ENCODE assay signal across 10 cellular contexts in genomic region chr6:167094820-167095637, GRCh38. TPM values are rescaled to one million over a fixed set of nuclear protein-coding genes. Genes with fewer than 3 reads are reported as not detected.
A peak's percentile ranks its signal among the peaks of the same experiment; 100 is the strongest.
DNase-seq lines count a peak whose midpoint lies in the region; ATAC-seq, FAIRE-seq and TF ChIP-seq lines count a peak whose summit lies in the region.
"Had no signal": no experiment of that assay in that cellular context is flagged by ENCODE, and none has a peak within 500 bp of the region (broad histone marks: within the 10 kb centered on the region; RNA-seq: fewer than 3 reads in every experiment).

No MANE protein-coding gene starts in this region.

- H3K4me1 Mint-ChIP-seq in CD14-positive monocyte = peaks cover 63% of the 10 kb centered on the region
- H3K4me1 Mint-ChIP-seq in activated CD8-positive, alpha-beta T cell treated with anti-CD3 and anti-CD28 coated beads for 36 hours (ENCODE audit: low read depth) = peaks cover 69% of the 10 kb centered on the region
- peaks cover 37% of the 10 kb centered on the region for H3K4me1 Mint-ChIP-seq in T-helper 2 cell treated with Interferon-gamma antibody and Interleukin-4, amounts not matched to agents 5 μg/mL and 100 μg/mL, for 36 hours (ENCODE audit: low read depth)

- peaks cover 0 to 2% (median 0%) of the 10 kb centered on the region in 7 donors for H3K9me3 Mint-ChIP-seq in CD14-positive monocyte
- H3K9me3 Mint-ChIP-seq in activated CD8-positive, alpha-beta T cell treated with anti-CD3 and anti-CD28 coated beads for 36 hours = no peaks in the 10 kb centered on the region
- H3K9me3 Mint-ChIP-seq in T-helper 2 cell treated with Interferon-gamma antibody and Interleukin-4, amounts not matched to agents 5 μg/mL and 100 μg/mL, for 36 hours = no peaks in the 10 kb centered on the region

- intact Hi-C loops in CD14-positive monocyte (cut with micrococcal nuclease) = loop anchor here (5.0 to 10.0 kb wide), 4 partner anchors 50 to 753 kb away; partner anchors contain the start of genes RNASET2 (in 1 of the 2) and SFT2D1 (in 1 of the 2)
- intact Hi-C loops in activated CD8-positive, alpha-beta T cell treated with anti-CD3 and anti-CD28 coated beads for 36 hours (cut with micrococcal nuclease) = loop anchor here (5.0 kb wide), 1 partner anchor 38 kb away; no protein-coding TSS in a partner anchor
- intact Hi-C loops in lower lobe of right lung (cut with DNase I) = no loop called here

- H3K27ac ChIP-seq in suprapubic skin (no peak overlapping the region), lower lobe of right lung (no peak overlapping the region)
- H3K27ac ChIP-seq: VCaP had no signal

- H3K36me3 Mint-ChIP-seq in CD14-positive monocyte = no peaks in the 10 kb centered on the region
- H3K36me3 Mint-ChIP-seq in activated CD8-positive, alpha-beta T cell treated with anti-CD3 and anti-CD28 coated beads for 36 hours (ENCODE audit: low read depth) = no peaks in the 10 kb centered on the region
- H3K36me3 Mint-ChIP-seq in T-helper 2 cell treated with Interferon-gamma antibody and Interleukin-4, amounts not matched to agents 5 μg/mL and 100 μg/mL, for 36 hours (ENCODE audit: low read depth) = no peaks in the 10 kb centered on the region

- TF ChIP-seq POLR2A in suprapubic skin (IDR thresholded peaks at IDR 0.05) = no peak

- POLR2A ChIA-PET in activated CD8-positive, alpha-beta T cell treated with anti-CD3 and anti-CD28 coated beads for 36 hours (lab: Charles Lee) = interaction anchor here (0.8 to 1.5 kb wide), 4 partner anchors 28 to 256 kb away, joined by 3 read pairs; partner anchors contain the start of gene CCR6

- H3K36me3 ChIP-seq in suprapubic skin (no peaks in the 10 kb centered on the region), lower lobe of right lung (no peaks in the 10 kb centered on the region)

- FAIRE-seq in GM19239 (lab: Jason Lieb, UNC) = no peak

- H3K9me3 ChIP-seq in suprapubic skin = no peaks in the 10 kb centered on the region
- H3K9me3 ChIP-seq in lower lobe of right lung = no peaks in the 10 kb centered on the region

- no peak overlapping the region for H3K4me3 ChIP-seq in suprapubic skin
- H3K4me3 ChIP-seq in lower lobe of right lung = no peak overlapping the region

- peaks cover 9% of the 10 kb centered on the region for H3K4me1 ChIP-seq in suprapubic skin
- no peaks in the 10 kb centered on the region for H3K4me1 ChIP-seq in lower lobe of right lung

- H3K4me3 Mint-ChIP-seq in CD14-positive monocyte = peak overlapping the region in 1 of 2 donors; percentile 83
- H3K4me3 Mint-ChIP-seq in activated CD8-positive, alpha-beta T cell treated with anti-CD3 and anti-CD28 coated beads for 36 hours = peak overlapping the region; percentile 63
- no peak overlapping the region for H3K4me3 Mint-ChIP-seq in T-helper 2 cell treated with Interferon-gamma antibody and Interleukin-4, amounts not matched to agents 5 μg/mL and 100 μg/mL, for 36 hours

- no peak for TF ChIP-seq EP300 in suprapubic skin (IDR thresholded peaks at IDR 0.05)

- H3K27me3 ChIP-seq in suprapubic skin (no peaks in the 10 kb centered on the region), lower lobe of right lung (ENCODE audit: low read depth) (no peaks in the 10 kb centered on the region)

- peaks cover 2 to 7% (median 3%) of the 10 kb centered on the region in 3 donors for H3K27me3 Mint-ChIP-seq in CD14-positive monocyte (ENCODE audit: low read depth in 3 of 3)
- H3K27me3 Mint-ChIP-seq in activated CD8-positive, alpha-beta T cell treated with anti-CD3 and anti-CD28 coated beads for 36 hours = no peaks in the 10 kb centered on the region
- peaks cover 46% of the 10 kb centered on the region for H3K27me3 Mint-ChIP-seq in T-helper 2 cell treated with Interferon-gamma antibody and Interleukin-4, amounts not matched to agents 5 μg/mL and 100 μg/mL, for 36 hours (ENCODE audit: low read depth)

- H3K27ac Mint-ChIP-seq in CD14-positive monocyte = peak overlapping the region; percentile 90 to 98 (median 94)
- H3K27ac Mint-ChIP-seq in activated CD8-positive, alpha-beta T cell treated with anti-CD3 and anti-CD28 coated beads for 36 hours = peak overlapping the region; percentile 82
- no peak overlapping the region for H3K27ac Mint-ChIP-seq in T-helper 2 cell treated with Interferon-gamma antibody and Interleukin-4, amounts not matched to agents 5 μg/mL and 100 μg/mL, for 36 hours

- WGBS in suprapubic skin = 56% methylated on average over 4 of the region's 4 CpGs

- CTCF ChIA-PET in activated CD8-positive, alpha-beta T cell treated with anti-CD3 and anti-CD28 coated beads for 36 hours (lab: Charles Lee) = interaction anchor here (1.3 to 1.7 kb wide), 2 partner anchors 47 to 257 kb away, joined by 3 to 5 read pairs; no protein-coding TSS in a partner anchor

- TF ChIP-seq CTCF in CD14-positive monocyte (IDR thresholded peaks at IDR 0.05) (no peak), suprapubic skin (IDR thresholded peaks at IDR 0.05) (no peak), lower lobe of right lung (IDR thresholded peaks at IDR 0.05) (no peak)
- no peak for TF ChIP-seq CTCF in activated CD8-positive, alpha-beta T cell treated with anti-CD3 and anti-CD28 coated beads for 36 hours (IDR thresholded peaks at IDR 0.05)

- ATAC-seq in HG03108 (IDR thresholded peaks at IDR 0.05; ENCODE audit: unreplicated experiment) (peak; percentile 35), lower lobe of right lung (no peak)
- peak; percentile 78 for ATAC-seq in activated CD8-positive, alpha-beta T cell treated with anti-CD3 and anti-CD28 coated beads for 36 hours

- peak; percentile 67 for DNase-seq in CD14-positive monocyte (ENCODE audit: low spot score)
- DNase-seq in GM19239 (ENCODE audit: insufficient read length, low spot score) = peak; percentile 52
- peak; percentile 70 for DNase-seq in activated CD8-positive, alpha-beta T cell treated with anti-CD3 and anti-CD28 coated beads for 36 hours
- DNase-seq in suprapubic skin (ENCODE audit: low spot score in 2 of 2) = no peak
- no peak for DNase-seq in lower lobe of right lung
- no peak for DNase-seq in OCI-M2 (lab: John Stamatoyannopoulos, UW; ENCODE audit: unreplicated experiment)
- no peak for DNase-seq in T-helper 2 cell treated with Interferon-gamma antibody and Interleukin-4, amounts not matched to agents 5 μg/mL and 100 μg/mL, for 36 hours (ENCODE audit: low spot score)

RNA-seq across cellular contexts. Expression of gene CCR6, which starts 27.9 kb away (rescaled TPM):
- under 1 TPM; 0.07 to 0.43 TPM for polyA plus RNA-seq in CD14-positive monocyte
- total RNA-seq in activated CD8-positive, alpha-beta T cell treated with anti-CD3 and anti-CD28 coated beads for 36 hours = under 1 TPM in 1 of 2 experiments, not detected in 1; 0.23 TPM
- total RNA-seq in suprapubic skin = 1 to 10 TPM in 3 of 4 donors, under 1 TPM in 1; 0.98 to 2.4 (median 1.2) TPM
- 0.83 TPM for total RNA-seq in lower lobe of right lung
- total RNA-seq: fibroblast of villous mesenchyme had no signal

Comparison
In these comparisons a context has a peak if more than half of its experiments do, and no peak if none do; other contexts are left out.
1. DNase-seq: peak in CD14-positive monocyte (single experiment), GM19239 (single experiment) and activated CD8-positive, alpha-beta T cell treated with anti-CD3 and anti-CD28 coated beads for 36 hours (single experiment); none in suprapubic skin (0 of 2), lower lobe of right lung (single experiment), OCI-M2 (single experiment) and T-helper 2 cell treated with Interferon-gamma antibody and Interleukin-4, amounts not matched to agents 5 μg/mL and 100 μg/mL, for 36 hours (single experiment).
2. ATAC-seq: peak in HG03108 (single experiment) and activated CD8-positive, alpha-beta T cell treated with anti-CD3 and anti-CD28 coated beads for 36 hours (single experiment); none in lower lobe of right lung (0 of 2).